Comparison of ENCODE assay signal across 16 cellular contexts in genomic region chr2:230779607-230780006, GRCh38.
DNase-seq lines count a peak whose midpoint lies in the region; ATAC-seq and TF ChIP-seq lines count a peak whose summit lies in the region.
"Had no signal": no experiment of that assay in that cellular context is flagged by ENCODE, and none has a peak within 500 bp of the region (broad histone marks: within the 10 kb centered on the region; RNA-seq: fewer than 3 reads in every experiment).

No MANE protein-coding gene starts in this region.

- H3K36me3 ChIP-seq in stomach smooth muscle (ENCODE audit: control insufficient read depth in 2 of 2, insufficient read depth in 2 of 2, low read length in 2 of 2): peaks cover 2 to 3% of the 10 kb centered on the region in 2 donors

- peaks cover 79% of the 10 kb centered on the region for H3K4me1 Mint-ChIP-seq in stimulated activated naive CD8-positive, alpha-beta T cell treated with anti-CD3 and anti-CD28 coated beads, Interleukin-15, Interleukin-2, amounts not matched to agents 100 ng/mL and 50 ng/mL, for 24 hours (ENCODE audit: low read depth)
- peaks cover 53% of the 10 kb centered on the region for H3K4me1 Mint-ChIP-seq in activated T-helper 17 cell treated with anti-CD3 and anti-CD28 coated beads, Interleukin-2, amount 50 U/mL, for 72 hours
- H3K4me1 Mint-ChIP-seq in memory B cell: peaks cover 28% of the 10 kb centered on the region

- H3K4me3 Mint-ChIP-seq in stimulated activated naive CD8-positive, alpha-beta T cell treated with anti-CD3 and anti-CD28 coated beads, Interleukin-15, Interleukin-2, amounts not matched to agents 100 ng/mL and 50 ng/mL, for 24 hours: no peak overlapping the region
- H3K4me3 Mint-ChIP-seq in activated T-helper 17 cell treated with anti-CD3 and anti-CD28 coated beads, Interleukin-2, amount 50 U/mL, for 72 hours: peak overlapping the region; percentile 65
- H3K4me3 Mint-ChIP-seq in memory B cell: no peak overlapping the region
- H3K4me3 Mint-ChIP-seq: type B pancreatic cell had no signal

- peak overlapping the region; percentile 15 for H3K27ac Mint-ChIP-seq in stimulated activated naive CD8-positive, alpha-beta T cell treated with anti-CD3 and anti-CD28 coated beads, Interleukin-15, Interleukin-2, amounts not matched to agents 100 ng/mL and 50 ng/mL, for 24 hours
- peak overlapping the region; percentile 89 for H3K27ac Mint-ChIP-seq in activated T-helper 17 cell treated with anti-CD3 and anti-CD28 coated beads, Interleukin-2, amount 50 U/mL, for 72 hours
- peak overlapping the region; percentile 52 for H3K27ac Mint-ChIP-seq in memory B cell
- H3K27ac Mint-ChIP-seq: type B pancreatic cell had no signal

- TF ChIP-seq CTCF in coronary artery (IDR thresholded peaks at IDR 0.05): no peak

- no peak for DNase-seq in stimulated activated naive CD8-positive, alpha-beta T cell treated with anti-CD3 and anti-CD28 coated beads, Interleukin-15, Interleukin-2, amounts not matched to agents 100 U/mL and 50 U/mL, for 24 hours
- DNase-seq in memory B cell (ENCODE audit: low spot score in 2 of 2) (no peak), coronary artery (ENCODE audit: low spot score) (no peak), A172 (ENCODE audit: low spot score) (no peak)
- DNase-seq: DND-41; Karpas-422; kidney; NCI-H1417 treated with DMSO at 0.1 percent for 48 hours; stimulated activated CD8-positive, alpha-beta memory T cell treated with anti-CD3 and anti-CD28 coated beads, Interleukin-4, amount 100 ng/mL, for 48 hours had no signal

- H3K9ac ChIP-seq in stomach smooth muscle (ENCODE audit: low read length in 2 of 2): no peak overlapping the region
- H3K9ac ChIP-seq: BLaER1 had no signal

- no peaks in the 10 kb centered on the region for H3K27me3 ChIP-seq in stomach smooth muscle (ENCODE audit: control insufficient read depth in 1 of 2, insufficient read depth in 2 of 2, low read length in 2 of 2)
- H3K27me3 ChIP-seq: BLaER1 had no signal

- H3K36me3 Mint-ChIP-seq in stimulated activated naive CD8-positive, alpha-beta T cell treated with anti-CD3 and anti-CD28 coated beads, Interleukin-15, Interleukin-2, amounts not matched to agents 100 ng/mL and 50 ng/mL, for 24 hours (ENCODE audit: low read depth): peaks cover 66% of the 10 kb centered on the region
- H3K36me3 Mint-ChIP-seq in activated T-helper 17 cell treated with anti-CD3 and anti-CD28 coated beads, Interleukin-2, amount 50 U/mL, for 72 hours (ENCODE audit: low read depth): peaks cover 94% of the 10 kb centered on the region
- peaks cover 26% of the 10 kb centered on the region for H3K36me3 Mint-ChIP-seq in memory B cell

- H3K9me3 Mint-ChIP-seq in stimulated activated naive CD8-positive, alpha-beta T cell treated with anti-CD3 and anti-CD28 coated beads, Interleukin-15, Interleukin-2, amounts not matched to agents 100 ng/mL and 50 ng/mL, for 24 hours: peaks cover 6% of the 10 kb centered on the region
- no peaks in the 10 kb centered on the region for H3K9me3 Mint-ChIP-seq in activated T-helper 17 cell treated with anti-CD3 and anti-CD28 coated beads, Interleukin-2, amount 50 U/mL, for 72 hours
- H3K9me3 Mint-ChIP-seq in memory B cell: no peaks in the 10 kb centered on the region

- no peaks in the 10 kb centered on the region for H3K27me3 Mint-ChIP-seq in stimulated activated naive CD8-positive, alpha-beta T cell treated with anti-CD3 and anti-CD28 coated beads, Interleukin-15, Interleukin-2, amounts not matched to agents 100 ng/mL and 50 ng/mL, for 24 hours
- H3K27me3 Mint-ChIP-seq in activated T-helper 17 cell treated with anti-CD3 and anti-CD28 coated beads, Interleukin-2, amount 50 U/mL, for 72 hours: no peaks in the 10 kb centered on the region
- H3K27me3 Mint-ChIP-seq in memory B cell: no peaks in the 10 kb centered on the region
- H3K27me3 Mint-ChIP-seq: type B pancreatic cell had no signal

- H3K4me1 ChIP-seq in stomach smooth muscle (ENCODE audit: control insufficient read depth, insufficient read depth, low read length): peaks cover 17% of the 10 kb centered on the region
- H3K4me1 ChIP-seq: BLaER1 had no signal

- no peak overlapping the region for H3K4me3 ChIP-seq in stomach smooth muscle (ENCODE audit: low read length in 2 of 2)
- H3K4me3 ChIP-seq in coronary artery: no peak overlapping the region
- H3K4me3 ChIP-seq: BLaER1 had no signal

- no peak for ATAC-seq in stimulated activated naive CD8-positive, alpha-beta T cell treated with anti-CD3 and anti-CD28 coated beads, Interleukin-15, Interleukin-2, amounts not matched to agents 100 U/mL and 50 U/mL, for 24 hours
- no peak for ATAC-seq in activated T-helper 17 cell treated with anti-CD3 and anti-CD28 coated beads, Interleukin-2, amount 50 U/mL, for 72 hours (replicated peaks)
- ATAC-seq in memory B cell (ENCODE audit: low read depth): no peak
- ATAC-seq in HG03045 (IDR thresholded peaks at IDR 0.05; ENCODE audit: unreplicated experiment): no peak

- peaks cover 5 to 6% of the 10 kb centered on the region in 2 donors for H3K9me3 ChIP-seq in stomach smooth muscle (ENCODE audit: control insufficient read depth in 2 of 2, low read length in 2 of 2)

- H3K27ac ChIP-seq in stomach smooth muscle (ENCODE audit: low read length) (peak overlapping the region; percentile 38), coronary artery (no peak overlapping the region)
- H3K27ac ChIP-seq: BLaER1, HL-60 had no signal

Comparison
In these comparisons a context has a peak if more than half of its experiments do, and no peak if none do; other contexts are left out.
1. H3K27ac Mint-ChIP-seq: peak in every context shown above with its lines; median percentile 89 in activated T-helper 17 cell treated with anti-CD3 and anti-CD28 coated beads, Interleukin-2, amount 50 U/mL, for 72 hours; 52 in memory B cell; 15 in stimulated activated naive CD8-positive, alpha-beta T cell treated with anti-CD3 and anti-CD28 coated beads, Interleukin-15, Interleukin-2, amounts not matched to agents 100 ng/mL and 50 ng/mL, for 24 hours.